In the genomic region with DNA sequence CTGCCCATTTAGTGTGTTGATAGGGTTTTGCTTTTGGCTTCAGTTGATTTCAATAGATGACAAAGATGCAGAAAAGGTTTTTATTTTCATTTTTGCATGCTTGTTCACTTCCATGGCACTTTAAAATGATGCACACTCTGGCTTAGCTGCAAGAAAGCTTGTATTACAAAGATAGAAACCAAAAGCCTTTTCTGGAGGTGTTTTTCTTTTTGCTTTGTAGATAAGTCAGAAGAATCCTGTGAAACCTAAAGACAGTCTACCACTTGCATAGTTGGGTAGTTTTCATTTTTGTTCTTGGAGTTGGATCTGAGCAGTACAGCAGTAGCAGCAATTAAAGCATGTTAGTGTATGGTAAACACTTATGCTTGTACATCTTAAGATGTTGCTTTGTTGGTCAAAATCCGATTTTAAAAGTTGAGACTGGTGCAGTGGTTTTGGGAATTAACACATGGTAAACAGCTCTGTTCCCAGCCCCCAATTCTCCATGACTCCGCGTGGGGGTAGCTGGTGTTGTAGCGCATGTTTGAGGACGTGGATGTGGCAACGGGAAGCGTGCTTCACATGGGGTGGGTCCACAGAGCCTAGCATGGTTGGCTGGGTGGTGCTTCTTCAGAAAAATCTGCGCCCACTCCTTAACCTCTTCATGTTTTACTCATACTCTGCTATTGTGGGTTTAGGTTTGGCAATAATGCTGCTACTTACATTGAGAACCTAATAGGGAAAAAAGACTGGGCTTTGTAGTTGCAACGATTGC, we compare ENCODE assay signal across 7 cellular contexts.
DNase-seq lines count a peak whose midpoint lies in the region; ATAC-seq lines count a peak whose summit lies in the region.

No MANE protein-coding gene starts in this region.

- peak overlapping the region; percentile 92 for H3K27ac Mint-ChIP-seq in T-helper 2 cell treated with Interferon-gamma antibody and Interleukin-4, amounts not matched to agents 5 μg/mL and 100 μg/mL, for 36 hours

- H3K36me3 Mint-ChIP-seq in T-helper 2 cell treated with Interferon-gamma antibody and Interleukin-4, amounts not matched to agents 5 μg/mL and 100 μg/mL, for 36 hours (ENCODE audit: low read depth), result peaks cover 6% of the 10 kb centered on the region

- H3K9me3 Mint-ChIP-seq in T-helper 2 cell treated with Interferon-gamma antibody and Interleukin-4, amounts not matched to agents 5 μg/mL and 100 μg/mL, for 36 hours, result no peaks in the 10 kb centered on the region

- H3K27me3 Mint-ChIP-seq in T-helper 2 cell treated with Interferon-gamma antibody and Interleukin-4, amounts not matched to agents 5 μg/mL and 100 μg/mL, for 36 hours (ENCODE audit: low read depth), result no peaks in the 10 kb centered on the region

- ATAC-seq in GM18907 (IDR thresholded peaks at IDR 0.05; ENCODE audit: unreplicated experiment), result peak; percentile 56
- ATAC-seq in HG02571 (IDR thresholded peaks at IDR 0.05; ENCODE audit: unreplicated experiment), result peak; percentile 59

- peak; percentile 54 for DNase-seq in T-helper 2 cell treated with Interferon-gamma antibody and Interleukin-4, amounts not matched to agents 5 μg/mL and 100 μg/mL, for 36 hours (ENCODE audit: low spot score)
- DNase-seq in stimulated activated CD4-positive, alpha-beta T cell treated with anti-CD3 and anti-CD28 coated beads, Interleukin-4, amount 100 ng/mL, for 24 hours, result peak; percentile 50
- DNase-seq in Ammon's horn (ENCODE audit: low spot score), result no peak
- no peak for DNase-seq in NCI-H146 (lab: John Stamatoyannopoulos, UW)
- DNase-seq in GF-D8 (lab: John Stamatoyannopoulos, UW), result no peak

- H3K4me3 Mint-ChIP-seq in T-helper 2 cell treated with Interferon-gamma antibody and Interleukin-4, amounts not matched to agents 5 μg/mL and 100 μg/mL, for 36 hours, result peak overlapping the region; percentile 80

- H3K4me1 Mint-ChIP-seq in T-helper 2 cell treated with Interferon-gamma antibody and Interleukin-4, amounts not matched to agents 5 μg/mL and 100 μg/mL, for 36 hours (ENCODE audit: low read depth), result peaks cover 49% of the 10 kb centered on the region

Comparison
In these comparisons a context has a peak if more than half of its experiments do, and no peak if none do; other contexts are left out.
1. DNase-seq: peak in T-helper 2 cell treated with Interferon-gamma antibody and Interleukin-4, amounts not matched to agents 5 μg/mL and 100 μg/mL, for 36 hours (single experiment) and stimulated activated CD4-positive, alpha-beta T cell treated with anti-CD3 and anti-CD28 coated beads, Interleukin-4, amount 100 ng/mL, for 24 hours (single experiment); none in Ammon's horn (single experiment), NCI-H146 (single experiment) and GF-D8 (single experiment).